In the genomic region with DNA sequence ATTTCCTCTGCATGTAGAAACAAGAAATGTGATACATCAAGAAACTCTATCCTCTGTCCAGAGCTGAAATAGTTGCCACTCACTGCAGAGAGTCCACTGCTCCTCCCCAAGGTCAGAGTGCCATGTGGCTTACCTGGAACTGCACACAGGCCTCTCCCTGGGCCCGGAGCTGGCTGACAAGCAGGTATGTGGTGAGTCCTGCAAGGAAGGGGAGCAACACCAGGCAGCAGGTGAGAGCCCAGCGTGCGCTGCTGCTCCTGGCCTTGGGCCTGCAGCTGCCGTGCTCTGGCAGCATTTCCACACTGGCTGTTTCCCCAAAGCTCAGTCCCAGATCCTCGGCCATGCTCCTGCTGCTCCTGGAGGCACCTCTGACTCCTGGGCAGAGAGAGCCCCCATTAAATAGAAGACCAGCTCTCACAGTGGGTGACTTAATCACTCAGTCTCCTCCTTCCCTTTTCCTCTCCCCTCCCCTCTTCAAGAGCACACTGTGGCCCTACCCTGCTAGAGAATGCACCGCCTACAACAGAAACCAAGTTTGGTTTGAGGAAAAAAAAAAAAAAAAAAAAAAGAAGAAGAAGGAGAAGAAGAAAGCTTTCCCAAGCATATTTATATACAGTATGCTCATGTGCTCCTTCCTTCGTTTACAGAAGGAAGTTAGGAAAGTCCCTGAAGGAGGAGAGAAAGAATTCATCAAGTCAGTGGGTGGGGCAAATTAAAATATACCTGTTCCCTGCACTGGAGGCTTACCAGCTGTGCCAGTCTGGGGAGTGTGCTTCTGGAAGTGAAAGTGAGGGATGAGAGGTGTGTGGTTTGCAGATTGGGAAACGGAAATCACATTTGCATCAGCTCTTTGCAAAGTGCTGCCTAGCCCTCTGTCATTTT, we compare ENCODE assay signal across 8 cellular contexts. TPM values are rescaled to one million over a fixed set of nuclear protein-coding genes. Genes with fewer than 3 reads are reported as not detected.
A peak's percentile ranks its signal among the peaks of the same experiment; 100 is the strongest.
DNase-seq lines count a peak whose midpoint lies in the region; ATAC-seq and TF ChIP-seq lines count a peak whose summit lies in the region.

A gene (minus strand): TSS at position 370 of the 882 bp plus-strand sequence. CDS start 27 bp downstream, at position 343.

- peaks cover 30% of the 10 kb centered on the region for H3K27me3 Mint-ChIP-seq in T-helper 1 cell treated with Interleukin-12 subunit alpha and Interleukin-12 subunit beta and Interleukin-4 antibody, amounts not matched to agents 30 μg/mL and 1 μg/mL, for 36 hours (ENCODE audit: low read depth)

- H3K27ac Mint-ChIP-seq in T-helper 1 cell treated with Interleukin-12 subunit alpha and Interleukin-12 subunit beta and Interleukin-4 antibody, amounts not matched to agents 30 μg/mL and 1 μg/mL, for 36 hours, result peak within 1 kb of the TSS; percentile 69

- H3K4me3 Mint-ChIP-seq in T-helper 1 cell treated with Interleukin-12 subunit alpha and Interleukin-12 subunit beta and Interleukin-4 antibody, amounts not matched to agents 30 μg/mL and 1 μg/mL, for 36 hours, result peak within 1 kb of the TSS; percentile 71

- intact Hi-C loops in heart right ventricle (cut with DNase I), result no loop called here
- intact Hi-C loops in sciatic nerve (cut with DNase I), result no loop called here

- H3K27me3 ChIP-seq in HUES64 (ENCODE audit: insufficient read depth, low read length), result no peaks in the 10 kb centered on the region
- peaks cover 0 to 6% (median 0%) of the 10 kb centered on the region in 7 donors for H3K27me3 ChIP-seq in heart right ventricle

- H3K9me3 ChIP-seq in HUES64 (ENCODE audit: insufficient read depth, low read depth, low read length) (no peaks in the 10 kb centered on the region), heart right ventricle (no peaks in the 10 kb centered on the region)

- ATAC-seq in GM21526 (IDR thresholded peaks at IDR 0.05; ENCODE audit: low FRiP score, unreplicated experiment) (peak; percentile 97), heart right ventricle (peak; percentile 26 to 76 (median 58)), sciatic nerve (peak; percentile 83)

- no peak for TF ChIP-seq CTCF in heart right ventricle (IDR thresholded peaks at IDR 0.05)

- H3K4me3 ChIP-seq in GM08714 (ENCODE audit: low read length), result peak within 1 kb of the TSS; percentile 52; the same call in 1 of the 2 replicates
- H3K4me3 ChIP-seq in HUES64 (ENCODE audit: low read length), result peak within 1 kb of the TSS; percentile 23
- peak within 1 kb of the TSS in 4 of 10 donors; percentile 7 to 47 (median 16) for H3K4me3 ChIP-seq in heart right ventricle

- 40% methylated on average over 7 of the region's 8 CpGs for WGBS in HUES64
- WGBS in heart right ventricle, 2 donors, result 45 to 49% methylated on average over 8 of the region's 8 CpGs

- peaks cover 10% of the 10 kb centered on the region for H3K36me3 Mint-ChIP-seq in T-helper 1 cell treated with Interleukin-12 subunit alpha and Interleukin-12 subunit beta and Interleukin-4 antibody, amounts not matched to agents 30 μg/mL and 1 μg/mL, for 36 hours (ENCODE audit: low read depth)

- H3K36me3 ChIP-seq in HUES64 (ENCODE audit: insufficient read depth, low read length) (no peaks in the 10 kb centered on the region), heart right ventricle (no peaks in the 10 kb centered on the region)

- H3K27ac ChIP-seq in HUES64 (ENCODE audit: low read depth, low read length), result no peak within 1 kb of the TSS
- peak within 1 kb of the TSS in 1 of 10 donors; percentile 67 for H3K27ac ChIP-seq in heart right ventricle

- no peaks in the 10 kb centered on the region for H3K9me3 Mint-ChIP-seq in T-helper 1 cell treated with Interleukin-12 subunit alpha and Interleukin-12 subunit beta and Interleukin-4 antibody, amounts not matched to agents 30 μg/mL and 1 μg/mL, for 36 hours

- DNase-seq in heart right ventricle, result peak in 1 of 2 donors; percentile 9
- DNase-seq in sciatic nerve (ENCODE audit: low spot score), result no peak
- DNase-seq in putamen (ENCODE audit: low spot score), result no peak
- DNase-seq in cortex of kidney (lab: John Stamatoyannopoulos, UW), result no peak

- peaks cover 33% of the 10 kb centered on the region for H3K4me1 Mint-ChIP-seq in T-helper 1 cell treated with Interleukin-12 subunit alpha and Interleukin-12 subunit beta and Interleukin-4 antibody, amounts not matched to agents 30 μg/mL and 1 μg/mL, for 36 hours (ENCODE audit: low read depth)

- peaks cover 19% of the 10 kb centered on the region for H3K4me1 ChIP-seq in HUES64 (ENCODE audit: insufficient read depth, low read length)
- peaks cover 0 to 23% (median 0%) of the 10 kb centered on the region in 9 donors for H3K4me1 ChIP-seq in heart right ventricle

- H3K9ac ChIP-seq in HUES64 (ENCODE audit: low read depth, low read length), result 0 out of 2 replicates have a peak within 1 kb of the TSS, but pooled peaks have one; percentile 29

RNA-seq across cellular contexts. Expression of the gene that starts here (rescaled TPM):
- 0.05 TPM for polyA plus RNA-seq in HUES64 (2013, experiment 1 of 2)
- 0.06 TPM for polyA plus RNA-seq in HUES64 (2013, experiment 2 of 2)
- total RNA-seq in heart right ventricle (under 1 TPM in 6 of 10 donors, not detected in 4; 0.02 to 0.62 (median 0.06) TPM), sciatic nerve (11.9 TPM)
- under 1 TPM in 1 of 2 donors, not detected in 1; 0.01 TPM for polyA plus RNA-seq in heart right ventricle

Comparison
In these comparisons a context has a peak if more than half of its experiments do, and no peak if none do; other contexts are left out.
1. Peak in ATAC-seq in heart right ventricle; RNA of the gene not detected or under 1 TPM.